In genomic region chr13:108070491-108070890, GRCh38 we compare ENCODE assay signal across 17 cellular contexts.
DNase-seq lines count a peak whose midpoint lies in the region; TF ChIP-seq lines count a peak whose summit lies in the region.
"Had no signal": no experiment of that assay in that cellular context is flagged by ENCODE, and none has a peak within 500 bp of the region (broad histone marks: within the 10 kb centered on the region; RNA-seq: fewer than 3 reads in every experiment).

No MANE protein-coding gene starts in this region.

- H3K9me3 ChIP-seq in endodermal cell (ENCODE audit: control insufficient read depth, low read length) (peaks cover 38% of the 10 kb centered on the region), vagina (no peaks in the 10 kb centered on the region)
- H3K9me3 ChIP-seq: SJCRH30 had no signal

- peak overlapping the region; percentile 48 for H3K4me3 ChIP-seq in endodermal cell (ENCODE audit: low read length)
- no peak overlapping the region for H3K4me3 ChIP-seq in vagina
- H3K4me3 ChIP-seq: SJCRH30 had no signal

- H3K36me3 Mint-ChIP-seq in endodermal cell (ENCODE audit: low read depth), result peaks cover 2% of the 10 kb centered on the region

- peaks cover 36% of the 10 kb centered on the region for H3K9me3 Mint-ChIP-seq in endodermal cell

- TF ChIP-seq CTCF in endodermal cell (conservative IDR thresholded peaks at IDR 0.05) (no peak), vagina (IDR thresholded peaks at IDR 0.05) (no peak)

- H3K36me3 ChIP-seq in endodermal cell (ENCODE audit: control insufficient read depth, insufficient read depth, low read length) (no peaks in the 10 kb centered on the region), vagina (no peaks in the 10 kb centered on the region)
- H3K36me3 ChIP-seq: SJCRH30 had no signal

- H3K27ac Mint-ChIP-seq in endodermal cell, result no peak overlapping the region
- H3K27ac Mint-ChIP-seq: IgD-negative memory B cell had no signal

- WGBS in endodermal cell (ENCODE audit: insufficient coverage in 1 of 2, insufficient read length in 1 of 2), 2 experiments, result 93 to 94% methylated on average over 2 to 4 of the region's 4 CpGs

- H3K4me1 Mint-ChIP-seq in endodermal cell, result no peaks in the 10 kb centered on the region
- H3K4me1 Mint-ChIP-seq: IgD-negative memory B cell had no signal

- DNase-seq in NCI-H748 (lab: John Stamatoyannopoulos, UW; ENCODE audit: unreplicated experiment) (peak; percentile 26), NCI-H748 treated with DMSO at 0.1 percent for 48 hours (lab: John Stamatoyannopoulos, UW) (no peak), LoVo (ENCODE audit: low spot score) (peak; percentile 17), endodermal cell (no peak), putamen (ENCODE audit: low spot score) (peak; percentile 18), posterior cingulate gyrus (no peak), NK-92 (lab: John Stamatoyannopoulos, UW; ENCODE audit: unreplicated experiment) (no peak), vagina (ENCODE audit: extremely low spot score in 2 of 2) (no peak)
- DNase-seq: 8988T, EL, GF-D8, NCI-H187, NCI-H446 treated with DMSO at 0.1 percent for 48 hours, NCI-H774, SJCRH30 had no signal

- intact Hi-C loops in posterior cingulate gyrus (cut with DNase I) (no loop called here), vagina (cut with DNase I) (no loop called here)

- H3K27me3 Mint-ChIP-seq in endodermal cell (ENCODE audit: insufficient read depth), result peaks cover 4% of the 10 kb centered on the region
- H3K27me3 Mint-ChIP-seq: IgD-negative memory B cell had no signal

- H3K4me1 ChIP-seq in endodermal cell (ENCODE audit: control insufficient read depth, insufficient read depth, low read length) (no peaks in the 10 kb centered on the region), vagina (no peaks in the 10 kb centered on the region)
- H3K4me1 ChIP-seq: SJCRH30 had no signal

- TF ChIP-seq POLR2A in vagina (IDR thresholded peaks at IDR 0.05), result no peak

- H3K27me3 ChIP-seq in endodermal cell (ENCODE audit: control insufficient read depth, insufficient read depth, low read length, poor library complexity, severe bottlenecking), result no peaks in the 10 kb centered on the region
- no peaks in the 10 kb centered on the region for H3K27me3 ChIP-seq in vagina
- H3K27me3 ChIP-seq: SJCRH30 had no signal

- no peak overlapping the region for H3K27ac ChIP-seq in endodermal cell (ENCODE audit: low read depth, low read length)
- no peak overlapping the region for H3K27ac ChIP-seq in vagina
- H3K27ac ChIP-seq: C4-2B, SJCRH30 had no signal

- H3K4me3 Mint-ChIP-seq in endodermal cell, result no peak overlapping the region

- H3K9ac ChIP-seq in endodermal cell (ENCODE audit: extremely low read depth, low read length, poor library complexity, severe bottlenecking), result no peak overlapping the region

Comparison
In these comparisons a context has a peak if more than half of its experiments do, and no peak if none do; other contexts are left out.
1. DNase-seq: peak in NCI-H748 (single experiment), LoVo (single experiment) and putamen (single experiment); none in NCI-H748 treated with DMSO at 0.1 percent for 48 hours (single experiment), endodermal cell (single experiment), posterior cingulate gyrus (0 of 10), NK-92 (single experiment) and vagina (0 of 2).